35 cellular contexts compared by ENCODE assay signal in the genomic region with DNA sequence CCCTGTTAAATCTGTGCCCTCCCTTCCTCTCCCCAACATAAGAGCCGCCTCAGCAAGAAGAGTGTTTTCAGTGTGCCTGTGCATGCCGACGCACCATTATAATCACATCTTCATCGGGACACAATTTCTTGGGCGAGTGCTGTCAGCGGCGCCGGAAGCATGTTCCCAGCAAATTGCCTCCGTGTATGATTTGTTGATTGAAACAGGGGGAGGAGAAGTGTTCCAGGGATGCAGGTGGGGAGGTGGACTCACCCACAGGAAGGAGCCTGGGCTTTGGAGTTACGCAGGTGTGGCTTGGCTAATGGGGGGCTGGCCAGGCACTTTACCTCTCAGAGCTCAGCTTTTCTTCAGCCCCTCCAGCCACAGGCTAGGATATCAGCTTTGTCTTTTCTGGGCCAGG. TPM values are rescaled to one million over a fixed set of nuclear protein-coding genes. Genes with fewer than 3 reads are reported as not detected.
"Had no signal": no experiment of that assay in that cellular context is flagged by ENCODE, and none has a peak within 500 bp of the region (broad histone marks: within the 10 kb centered on the region; RNA-seq: fewer than 3 reads in every experiment).

No MANE protein-coding gene starts in this region.

- H3K4me3 Mint-ChIP-seq: natural killer cell treated with Interleukin-12 subunit alpha and Interleukin-12 subunit beta and Interleukin-15 and Interleukin-18, amount 100 ng/mL, for 72 hours; nephron progenitor cell; neural crest cell; stimulated activated effector memory CD8-positive, alpha-beta T cell treated with anti-CD3 and anti-CD28 coated beads, Interleukin-12 subunit alpha, Interleukin-12 subunit beta, amount 100 ng/mL, for 72 hours; stimulated activated naive B cell treated with anti-CD40 and anti-IgM and Interleukin-4, amounts not matched to agents 10 μg/mL and 1 μg/mL and 100 μg/mL, for 72 hours; stimulated activated naive CD8-positive, alpha-beta T cell treated with anti-CD3 and anti-CD28 coated beads, Interleukin-15, Interleukin-2, amounts not matched to agents 100 ng/mL and 50 ng/mL, for 24 hours had no signal

- H3K27ac Mint-ChIP-seq: natural killer cell treated with Interleukin-12 subunit alpha and Interleukin-12 subunit beta and Interleukin-15 and Interleukin-18, amount 100 ng/mL, for 72 hours; nephron progenitor cell; progenitor cell of endocrine pancreas; stimulated activated effector memory CD8-positive, alpha-beta T cell treated with anti-CD3 and anti-CD28 coated beads, Interleukin-12 subunit alpha, Interleukin-12 subunit beta, amount 100 ng/mL, for 72 hours; stimulated activated naive B cell treated with anti-CD40 and anti-IgM and Interleukin-4, amounts not matched to agents 10 μg/mL and 1 μg/mL and 100 μg/mL, for 72 hours; stimulated activated naive CD8-positive, alpha-beta T cell treated with anti-CD3 and anti-CD28 coated beads, Interleukin-15, Interleukin-2, amounts not matched to agents 100 ng/mL and 50 ng/mL, for 24 hours had no signal

- H3K4me1 Mint-ChIP-seq: nephron progenitor cell; neural crest cell; stimulated activated effector memory CD8-positive, alpha-beta T cell treated with anti-CD3 and anti-CD28 coated beads, Interleukin-12 subunit alpha, Interleukin-12 subunit beta, amount 100 ng/mL, for 72 hours; stimulated activated naive B cell treated with anti-CD40 and anti-IgM and Interleukin-4, amounts not matched to agents 10 μg/mL and 1 μg/mL and 100 μg/mL, for 72 hours had no signal

- H3K27me3 ChIP-seq: ovary, right lobe of liver, sigmoid colon, thyroid gland, tibial nerve, vagina had no signal

- H3K9me3 ChIP-seq: neutrophil, ovary, psoas muscle, right lobe of liver, sigmoid colon, stomach, thoracic aorta, thyroid gland, tibial nerve, upper lobe of left lung, vagina had no signal

- H3K4me1 ChIP-seq: parathyroid adenoma, psoas muscle, right lobe of liver, sigmoid colon, stomach, thyroid gland had no signal

- H3K27ac ChIP-seq: neutrophil, ovary, parathyroid adenoma, psoas muscle, right lobe of liver, sigmoid colon, stomach, thoracic aorta, thyroid gland, tibial nerve, upper lobe of left lung, vagina had no signal

- H3K36me3 Mint-ChIP-seq: natural killer cell treated with Interleukin-12 subunit alpha and Interleukin-12 subunit beta and Interleukin-15 and Interleukin-18, amount 100 ng/mL, for 72 hours; stimulated activated effector memory CD8-positive, alpha-beta T cell treated with anti-CD3 and anti-CD28 coated beads, Interleukin-12 subunit alpha, Interleukin-12 subunit beta, amount 100 ng/mL, for 72 hours; stimulated activated naive B cell treated with anti-CD40 and anti-IgM and Interleukin-4, amounts not matched to agents 10 μg/mL and 1 μg/mL and 100 μg/mL, for 72 hours had no signal

- H3K36me3 ChIP-seq: neutrophil, ovary, right lobe of liver, sigmoid colon, stomach, thoracic aorta, thyroid gland, tibial nerve, upper lobe of left lung, vagina had no signal

- ATAC-seq: natural killer cell treated with Interleukin-12 subunit alpha and Interleukin-12 subunit beta and Interleukin-15 and Interleukin-18, amount 100 ng/mL, for 72 hours; psoas muscle; right cardiac atrium; right lobe of liver; stimulated activated effector memory CD8-positive, alpha-beta T cell treated with anti-CD3 and anti-CD28 coated beads, Interleukin-12 subunit alpha, Interleukin-12 subunit beta, amount 100 ng/mL, for 72 hours; stimulated activated naive B cell treated with anti-CD40 and anti-IgM and Interleukin-4, amounts not matched to agents 10 μg/mL and 1 μg/mL and 100 μg/mL, for 72 hours had no signal

- H3K9me3 Mint-ChIP-seq: natural killer cell treated with Interleukin-12 subunit alpha and Interleukin-12 subunit beta and Interleukin-15 and Interleukin-18, amount 100 ng/mL, for 72 hours; nephron progenitor cell; neural crest cell; stimulated activated effector memory CD8-positive, alpha-beta T cell treated with anti-CD3 and anti-CD28 coated beads, Interleukin-12 subunit alpha, Interleukin-12 subunit beta, amount 100 ng/mL, for 72 hours; stimulated activated naive B cell treated with anti-CD40 and anti-IgM and Interleukin-4, amounts not matched to agents 10 μg/mL and 1 μg/mL and 100 μg/mL, for 72 hours; stimulated activated naive CD8-positive, alpha-beta T cell treated with anti-CD3 and anti-CD28 coated beads, Interleukin-15, Interleukin-2, amounts not matched to agents 100 ng/mL and 50 ng/mL, for 24 hours had no signal

- DNase-seq: nephron progenitor cell; nucleus accumbens; ovary; posterior cingulate gyrus; psoas muscle; right cardiac atrium; right lobe of liver; sigmoid colon; small intestine; stimulated activated CD4-positive, alpha-beta T cell treated with anti-CD3 and anti-CD28 coated beads, Interleukin-15, amount 100 ng/mL, for 24 hours; stimulated activated CD4-positive, alpha-beta T cell treated with anti-CD3 and anti-CD28 coated beads, Interleukin-2, amount 100 ng/mL, for 24 hours; stimulated activated CD4-positive, alpha-beta T cell treated with anti-CD3 and anti-CD28 coated beads, Interleukin-2, amount 100 ng/mL, for 48 hours; stimulated activated CD4-positive, alpha-beta T cell treated with anti-CD3 and anti-CD28 coated beads, Interleukin-4, amount 100 ng/mL, for 24 hours; stimulated activated naive B cell treated with anti-CD40 and anti-IgM and Interleukin-4, amounts not matched to agents 10 μg/mL and 1 μg/mL and 100 μg/mL, for 72 hours; stimulated activated naive CD4-positive, alpha-beta T cell treated with Interleukin-2 at 50 U/mL for 16 hours; stomach; thyroid gland; trophoblast cell; upper lobe of left lung had no signal

- H3K9ac ChIP-seq: parathyroid adenoma had no signal

- H3K4me3 ChIP-seq: ovary, psoas muscle, right lobe of liver, sigmoid colon, stomach, thoracic aorta, thyroid gland, tibial nerve, upper lobe of left lung, vagina had no signal

RNA-seq across cellular contexts. Expression of gene SPACA3, which starts 53.6 kb away (rescaled TPM):
- total RNA-seq: natural killer cell treated with Interleukin-12 subunit alpha and Interleukin-12 subunit beta and Interleukin-15 and Interleukin-18, amount 100 ng/mL, for 72 hours; neural crest cell; omental fat pad; ovary; progenitor cell of endocrine pancreas; psoas muscle; renal cortical epithelial cell; right cardiac atrium; right lobe of liver; sigmoid colon; skeletal muscle tissue; stomach; subcutaneous adipose tissue; temporal lobe; thoracic aorta; thyroid gland; tibial nerve; upper lobe of left lung; ureter; vagina had no signal
- polyA plus RNA-seq: ovary, psoas muscle, right cardiac atrium, sigmoid colon had no signal
